ENCODE assay signal across 1 cellular context in the genomic region with DNA sequence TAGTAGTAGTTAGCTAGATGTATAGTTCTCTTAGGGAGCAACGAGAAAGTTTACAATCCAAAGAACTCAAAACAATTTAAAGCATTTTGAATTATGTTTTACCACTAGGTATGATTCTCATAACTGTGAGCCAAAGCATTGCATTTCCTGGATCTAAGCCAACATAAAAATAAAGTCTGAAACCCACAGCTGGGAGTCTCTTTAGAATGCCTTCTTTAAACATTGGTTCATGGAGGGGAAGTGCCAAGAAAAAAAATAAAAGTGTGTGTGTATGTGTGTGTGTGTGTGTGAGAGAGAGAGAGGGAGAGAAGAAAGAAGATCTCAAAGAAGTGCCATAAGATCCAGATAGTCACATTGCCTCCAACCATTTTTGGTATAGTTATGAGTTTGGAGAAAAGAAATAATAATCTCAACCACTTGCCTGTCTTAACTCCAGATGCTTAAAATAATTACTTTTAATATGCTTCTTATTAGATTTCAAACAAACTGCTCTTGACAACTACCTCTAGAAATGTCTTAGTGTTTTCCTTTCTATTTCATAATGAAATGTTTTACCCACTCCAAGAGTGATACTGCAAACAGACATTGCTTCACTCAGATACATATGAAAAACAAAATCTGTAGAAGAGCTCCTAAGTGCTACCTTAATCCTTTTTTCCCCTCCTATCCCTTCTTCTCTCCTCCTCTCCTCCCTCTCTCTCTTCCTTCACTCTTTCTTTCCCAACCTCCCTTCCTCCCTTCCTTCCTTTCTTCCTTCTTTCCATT.
TF ChIP-seq lines count a peak whose summit lies in the region.

No MANE protein-coding gene starts in this region.

TF ChIP-seq in IMR-90, 13 proteins besides CTCF, POLR2A, EP300 and RAD21 (continued from another document):
- TF ChIP-seq MAZ (IDR thresholded peaks at IDR 0.05; ENCODE audit: borderline replicate concordance, low read depth, low read length): no peak
- TF ChIP-seq CEBPB (IDR thresholded peaks at IDR 0.05; ENCODE audit: low read depth, low read length): no peak
- TF ChIP-seq SMC3 (IDR thresholded peaks at IDR 0.05; ENCODE audit: low read depth, low read length): no peak
- TF ChIP-seq, protein P1, sequence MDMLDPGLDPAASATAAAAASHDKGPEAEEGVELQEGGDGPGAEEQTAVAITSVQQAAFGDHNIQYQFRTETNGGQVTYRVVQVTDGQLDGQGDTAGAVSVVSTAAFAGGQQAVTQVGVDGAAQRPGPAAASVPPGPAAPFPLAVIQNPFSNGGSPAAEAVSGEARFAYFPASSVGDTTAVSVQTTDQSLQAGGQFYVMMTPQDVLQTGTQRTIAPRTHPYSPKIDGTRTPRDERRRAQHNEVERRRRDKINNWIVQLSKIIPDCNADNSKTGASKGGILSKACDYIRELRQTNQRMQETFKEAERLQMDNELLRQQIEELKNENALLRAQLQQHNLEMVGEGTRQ (IDR thresholded peaks at IDR 0.05; ENCODE audit: low read depth, low read length): no peak
- no peak for TF ChIP-seq RFX5 (IDR thresholded peaks at IDR 0.05; ENCODE audit: low read depth, low read length)
- TF ChIP-seq MAFK (IDR thresholded peaks at IDR 0.05; ENCODE audit: low read depth, low read length): no peak
- TF ChIP-seq RCOR1 (IDR thresholded peaks at IDR 0.05; ENCODE audit: insufficient replicate concordance, low read length): no peak
- no peak for TF ChIP-seq FOS (IDR thresholded peaks at IDR 0.05; ENCODE audit: low read depth, low read length)
- TF ChIP-seq, protein P2, sequence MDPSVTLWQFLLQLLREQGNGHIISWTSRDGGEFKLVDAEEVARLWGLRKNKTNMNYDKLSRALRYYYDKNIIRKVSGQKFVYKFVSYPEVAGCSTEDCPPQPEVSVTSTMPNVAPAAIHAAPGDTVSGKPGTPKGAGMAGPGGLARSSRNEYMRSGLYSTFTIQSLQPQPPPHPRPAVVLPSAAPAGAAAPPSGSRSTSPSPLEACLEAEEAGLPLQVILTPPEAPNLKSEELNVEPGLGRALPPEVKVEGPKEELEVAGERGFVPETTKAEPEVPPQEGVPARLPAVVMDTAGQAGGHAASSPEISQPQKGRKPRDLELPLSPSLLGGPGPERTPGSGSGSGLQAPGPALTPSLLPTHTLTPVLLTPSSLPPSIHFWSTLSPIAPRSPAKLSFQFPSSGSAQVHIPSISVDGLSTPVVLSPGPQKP (IDR thresholded peaks at IDR 0.05; ENCODE audit: borderline replicate concordance, low read depth, low read length): no peak
- no peak for TF ChIP-seq NFE2L2 (IDR thresholded peaks at IDR 0.05; ENCODE audit: low read depth, low read length)
- no peak for TF ChIP-seq MXI1 (IDR thresholded peaks at IDR 0.05; ENCODE audit: borderline replicate concordance, low read depth, low read length)
- no peak for TF ChIP-seq BHLHE40 (IDR thresholded peaks at IDR 0.05; ENCODE audit: low read depth, low read length)
